18 cellular contexts compared by ENCODE assay signal in genomic region chr15:29675791-29676301, GRCh38.
DNase-seq lines count a peak whose midpoint lies in the region; ATAC-seq and TF ChIP-seq lines count a peak whose summit lies in the region.
"Had no signal": no experiment of that assay in that cellular context is flagged by ENCODE, and none has a peak within 500 bp of the region (broad histone marks: within the 10 kb centered on the region; RNA-seq: fewer than 3 reads in every experiment).

No MANE protein-coding gene starts in this region.

- H3K27me3 Mint-ChIP-seq in neural progenitor cell (ENCODE audit: insufficient read depth, low read depth), result peaks cover 8% of the 10 kb centered on the region

- no peaks in the 10 kb centered on the region for H3K9me2 ChIP-seq in hepatocyte (replicated peaks; ENCODE audit: insufficient read depth)

- BruUV-seq in A673 (replicated peaks; lab: Mats Ljungman, UMichigan), result no TSS peak

- H4K20me1 ChIP-seq in hepatocyte (ENCODE audit: insufficient read depth, poor library complexity, severe bottlenecking) (no peaks in the 10 kb centered on the region), neural progenitor cell (ENCODE audit: low read depth) (no peaks in the 10 kb centered on the region)

- peaks cover 27% of the 10 kb centered on the region for H3K4me1 Mint-ChIP-seq in neural progenitor cell
- H3K4me1 Mint-ChIP-seq: activated B cell treated with CpG ODN at 0.5 μM for 24 hours; stimulated activated naive CD8-positive, alpha-beta T cell treated with anti-CD3 and anti-CD28 coated beads, Interleukin-15, amount 100 ng/mL, for 72 hours had no signal

- intact Hi-C loops in A673 (cut with micrococcal nuclease; ENCODE audit: unreplicated experiment), result no loop called here

- H3K9me3 Mint-ChIP-seq in neural progenitor cell, result no peaks in the 10 kb centered on the region
- H3K9me3 Mint-ChIP-seq: activated B cell treated with CpG ODN at 0.5 μM for 24 hours; stimulated activated naive CD8-positive, alpha-beta T cell treated with anti-CD3 and anti-CD28 coated beads, Interleukin-15, amount 100 ng/mL, for 72 hours had no signal

- peak overlapping the region; percentile 80 for H3K4me3 Mint-ChIP-seq in neural progenitor cell
- H3K4me3 Mint-ChIP-seq: activated B cell treated with CpG ODN at 0.5 μM for 24 hours; CD4-positive, CD25-positive, alpha-beta regulatory T cell; stimulated activated naive CD8-positive, alpha-beta T cell treated with anti-CD3 and anti-CD28 coated beads, Interleukin-15, amount 100 ng/mL, for 72 hours had no signal

- H3K4me2 ChIP-seq in hepatocyte, result peak overlapping the region; percentile 97
- peak overlapping the region; percentile 95 for H3K4me2 ChIP-seq in neural progenitor cell

- H3K27ac ChIP-seq in RWPE2 (ENCODE audit: poor library complexity, severe bottlenecking) (no peak overlapping the region), hepatocyte (no peak overlapping the region), neural progenitor cell (no peak overlapping the region), A673 (ENCODE audit: low read depth, low read length, poor library complexity, severe bottlenecking) (no peak overlapping the region)
- H3K27ac ChIP-seq: heart right ventricle, HL-60 had no signal

- H3K36me3 ChIP-seq in RWPE2 (ENCODE audit: low read depth), result no peaks in the 10 kb centered on the region
- no peaks in the 10 kb centered on the region for H3K36me3 ChIP-seq in hepatocyte (replicated peaks; ENCODE audit: insufficient read depth, low read depth)
- no peaks in the 10 kb centered on the region for H3K36me3 ChIP-seq in neural progenitor cell
- no peaks in the 10 kb centered on the region for H3K36me3 ChIP-seq in A673 (ENCODE audit: insufficient read depth, low read length, poor library complexity, severe bottlenecking)
- H3K36me3 ChIP-seq: heart right ventricle, SJSA1 had no signal

- WGBS in hepatocyte (ENCODE audit: low lambda C conversion rate, missing lambda C conversion rate), result 26% methylated on average over 28 of the region's 29 CpGs

- H3K4me3 ChIP-seq in RWPE2 (ENCODE audit: severe bottlenecking), result no peak overlapping the region
- H3K4me3 ChIP-seq in hepatocyte, result peak overlapping the region; percentile 59
- H3K4me3 ChIP-seq in neural progenitor cell, result peak overlapping the region; percentile 67
- H3K4me3 ChIP-seq in A673 (ENCODE audit: low read depth, low read length, poor library complexity, severe bottlenecking), result no peak overlapping the region

- H3F3A ChIP-seq in neural progenitor cell (ENCODE audit: low read depth), result peaks cover 28% of the 10 kb centered on the region

- DNase-seq in Caki2 (ENCODE audit: low read depth), result peak; percentile 87
- peak; percentile 69 for DNase-seq in RWPE2 (ENCODE audit: low spot score)
- DNase-seq in hepatocyte (ENCODE audit: low spot score), result no peak
- DNase-seq in neural progenitor cell (ENCODE audit: low spot score), result peak; percentile 18
- no peak for DNase-seq in activated CD4-positive, alpha-beta T cell treated with anti-CD3 and anti-CD28 coated beads for 48 hours
- DNase-seq in A673 (ENCODE audit: low spot score), result no peak
- DNase-seq: activated B cell treated with CpG ODN at 0.5 μM for 24 hours; activated gamma-delta T cell; CD4-positive, CD25-positive, alpha-beta regulatory T cell; cortex of kidney; heart right ventricle; NCI-H526 treated with DMSO at 0.1 percent for 48 hours; stimulated activated CD4-positive, alpha-beta T cell treated with anti-CD3 and anti-CD28 coated beads, Interleukin-1b, Interleukin-23, amount 100 ng/mL, for 48 hours; stimulated activated naive CD8-positive, alpha-beta T cell treated with anti-CD3 and anti-CD28 coated beads, Interleukin-15, amount 100 ng/mL, for 72 hours had no signal

- no peaks in the 10 kb centered on the region for H3K36me3 Mint-ChIP-seq in neural progenitor cell
- H3K36me3 Mint-ChIP-seq: CD4-positive, CD25-positive, alpha-beta regulatory T cell had no signal

- H3K9me3 ChIP-seq in RWPE2 (ENCODE audit: severe bottlenecking), result no peaks in the 10 kb centered on the region
- no peaks in the 10 kb centered on the region for H3K9me3 ChIP-seq in hepatocyte (ENCODE audit: low read depth)
- H3K9me3 ChIP-seq in neural progenitor cell (ENCODE audit: low read depth), result no peaks in the 10 kb centered on the region
- H3K9me3 ChIP-seq in A673 (ENCODE audit: low read depth, low read length, poor library complexity, severe bottlenecking), result no peaks in the 10 kb centered on the region
- H3K9me3 ChIP-seq: heart right ventricle, SJSA1 had no signal

- H3K27me3 ChIP-seq in RWPE2 (ENCODE audit: insufficient read depth, poor library complexity, severe bottlenecking), result no peaks in the 10 kb centered on the region
- H3K27me3 ChIP-seq in hepatocyte, result no peaks in the 10 kb centered on the region
- peaks cover 11% of the 10 kb centered on the region for H3K27me3 ChIP-seq in neural progenitor cell
- no peaks in the 10 kb centered on the region for H3K27me3 ChIP-seq in A673 (replicated peaks; ENCODE audit: insufficient read depth, low read depth, low read length, poor library complexity)
- H3K27me3 ChIP-seq: SJSA1 had no signal

- CTCF ChIA-PET in A673 (lab: Charles Lee), result no interaction called here

- POLR2A ChIA-PET in A673 (lab: Charles Lee; ENCODE audit: low non-redundant PET), result no interaction called here

- H2AFZ ChIP-seq in hepatocyte (peak overlapping the region; percentile 94), neural progenitor cell (replicated peaks) (peak overlapping the region; percentile 84)

- TF ChIP-seq CTCF in RWPE2 (IDR thresholded peaks at IDR 0.05; ENCODE audit: poor library complexity, severe bottlenecking) (no peak), hepatocyte (IDR thresholded peaks at IDR 0.05; ENCODE audit: poor library complexity) (no peak), neural progenitor cell (IDR thresholded peaks at IDR 0.05) (no peak), A673 (conservative IDR thresholded peaks at IDR 0.05; ENCODE audit: low read depth, low read length) (no peak)

- in situ Hi-C loops in Caki2 (cut with HindIII; ENCODE audit: low pct_unique_long_range_greater_than_20kb, low sequenced_read_pairs), result no loop called here

- no peak overlapping the region for H3K9ac ChIP-seq in neural progenitor cell

- H3K4me1 ChIP-seq in RWPE2 (ENCODE audit: insufficient read depth, poor library complexity, severe bottlenecking) (peaks cover 20% of the 10 kb centered on the region), hepatocyte (ENCODE audit: insufficient read depth) (peaks cover 12% of the 10 kb centered on the region), neural progenitor cell (peaks cover 14% of the 10 kb centered on the region), A673 (ENCODE audit: insufficient read depth, low read length, poor library complexity, severe bottlenecking) (no peaks in the 10 kb centered on the region)

- no peak for ATAC-seq in RWPE2 (ENCODE audit: low read depth)
- no peak for ATAC-seq in GM19395 (IDR thresholded peaks at IDR 0.05; ENCODE audit: unreplicated experiment)
- no peak for ATAC-seq in HG02798 (IDR thresholded peaks at IDR 0.05; ENCODE audit: poor library complexity, unreplicated experiment)
- ATAC-seq: stimulated activated naive CD8-positive, alpha-beta T cell treated with anti-CD3 and anti-CD28 coated beads, Interleukin-15, amount 100 ng/mL, for 72 hours had no signal

- H3K79me2 ChIP-seq in hepatocyte (peaks cover 3% of the 10 kb centered on the region), neural progenitor cell (ENCODE audit: low read depth) (no peaks in the 10 kb centered on the region)

- H3K27ac Mint-ChIP-seq in neural progenitor cell, result no peak overlapping the region
- H3K27ac Mint-ChIP-seq: activated B cell treated with CpG ODN at 0.5 μM for 24 hours; CD4-positive, CD25-positive, alpha-beta regulatory T cell; stimulated activated naive CD8-positive, alpha-beta T cell treated with anti-CD3 and anti-CD28 coated beads, Interleukin-15, amount 100 ng/mL, for 72 hours had no signal

Comparison
In these comparisons a context has a peak if more than half of its experiments do, and no peak if none do; other contexts are left out.
1. DNase-seq: peak in Caki2 (single experiment), RWPE2 (single experiment) and neural progenitor cell (single experiment); none in hepatocyte (single experiment), activated CD4-positive, alpha-beta T cell treated with anti-CD3 and anti-CD28 coated beads for 48 hours (single experiment) and A673 (single experiment).
2. H3K4me3 ChIP-seq: peak in hepatocyte (single experiment) and neural progenitor cell (single experiment); none in RWPE2 (single experiment) and A673 (single experiment).